14 cellular contexts compared by ENCODE assay signal in the genomic region with DNA sequence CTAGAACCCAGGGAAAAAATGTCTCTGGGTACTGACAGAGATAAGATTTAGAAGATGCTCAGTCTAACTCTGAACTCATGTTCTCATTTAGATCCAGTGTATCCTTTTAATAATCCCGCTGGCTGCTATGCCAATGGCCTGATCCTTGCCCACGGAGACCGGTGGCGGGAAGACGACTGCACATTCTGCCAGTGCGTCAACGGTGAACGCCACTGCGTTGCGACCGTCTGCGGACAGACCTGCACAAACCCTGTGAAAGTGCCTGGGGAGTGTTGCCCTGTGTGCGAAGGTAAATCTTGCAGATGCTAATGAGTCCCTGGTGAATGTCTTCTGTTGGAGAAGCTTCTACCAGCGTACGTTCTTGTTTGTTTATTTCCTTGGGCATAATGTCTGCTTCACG.
A peak's percentile ranks its signal among the peaks of the same experiment; 100 is the strongest.
DNase-seq lines count a peak whose midpoint lies in the region; ATAC-seq and TF ChIP-seq lines count a peak whose summit lies in the region.
"Had no signal": no experiment of that assay in that cellular context is flagged by ENCODE, and none has a peak within 500 bp of the region (broad histone marks: within the 10 kb centered on the region; RNA-seq: fewer than 3 reads in every experiment).

No MANE protein-coding gene starts in this region.

- WGBS in H9 (ENCODE audit: extremely low coverage, insufficient read length, low lambda C conversion rate): no CpG with 5 or more reads among the region's 16 CpGs
- 96% methylated on average over 16 of the region's 16 CpGs for WGBS in esophagus muscularis mucosa
- 94 to 98% methylated on average over 16 of the region's 16 CpGs for WGBS in sigmoid colon, 2 donors

- H2BK15ac ChIP-seq in H9 (ENCODE audit: low read depth, low read length): no peak overlapping the region

- no peak overlapping the region for H3K4me2 ChIP-seq in H9 (ENCODE audit: insufficient read depth, insufficient read length, low read length)

- H4K5ac ChIP-seq in H9 (ENCODE audit: insufficient read length, low read depth, low read length): no peak overlapping the region

- no peak for ATAC-seq in RWPE2 (ENCODE audit: low read depth)
- ATAC-seq in stimulated activated naive B cell treated with anti-CD40 and anti-IgM and Interleukin-4, amounts not matched to agents 10 μg/mL and 1 μg/mL and 100 μg/mL, for 72 hours (replicated peaks): no peak

- H3T11ph ChIP-seq in H9 (ENCODE audit: low read length): no peak overlapping the region

- H3K56ac ChIP-seq in H9 (ENCODE audit: insufficient read length, low read depth, low read length): no peak overlapping the region

- H2BK120ac ChIP-seq in H9 (ENCODE audit: low read depth, low read length, poor library complexity, severe bottlenecking): no peak overlapping the region

- no peak for DNase-seq in H9
- no peak for DNase-seq in RWPE2 (ENCODE audit: low spot score)
- peak; percentile 24 for DNase-seq in esophagus muscularis mucosa (ENCODE audit: extremely low spot score)
- no peak for DNase-seq in sigmoid colon
- DNase-seq in cardiac septum (ENCODE audit: low spot score): no peak
- DNase-seq in SIG-M5 (lab: John Stamatoyannopoulos, UW): no peak
- DNase-seq in NCI-H526 (lab: John Stamatoyannopoulos, UW): no peak
- DNase-seq in stimulated activated naive B cell treated with anti-CD40 and anti-IgM and Interleukin-4, amounts not matched to agents 10 μg/mL and 1 μg/mL and 100 μg/mL, for 72 hours: no peak
- DNase-seq: CD4-positive, alpha-beta memory T cell; NCI-H1417; NCI-H1930; NCI-H510A treated with DMSO at 0.1 percent for 48 hours; SJCRH30 had no signal

- H3K79me1 ChIP-seq in H9 (ENCODE audit: insufficient read depth, low read depth, low read length, poor library complexity, severe bottlenecking): no peaks in the 10 kb centered on the region

- no peak overlapping the region for H3K4ac ChIP-seq in H9 (ENCODE audit: low read depth, low read length)

- peak overlapping the region in 2 of 3 experiments; percentile 22 to 30; a peak in 4 of 7 replicates for H3K27ac Mint-ChIP-seq in H9
- H3K27ac Mint-ChIP-seq in stimulated activated naive B cell treated with anti-CD40 and anti-IgM and Interleukin-4, amounts not matched to agents 10 μg/mL and 1 μg/mL and 100 μg/mL, for 72 hours: no peak overlapping the region
- H3K27ac Mint-ChIP-seq: B cell; CD4-positive, alpha-beta memory T cell had no signal

- no peak overlapping the region for H3K18ac ChIP-seq in H9 (ENCODE audit: insufficient read length, low read depth, low read length)

- no peak overlapping the region for H3K4me3 ChIP-seq in RWPE2 (ENCODE audit: severe bottlenecking)
- no peak overlapping the region for H3K4me3 ChIP-seq in esophagus muscularis mucosa
- no peak overlapping the region for H3K4me3 ChIP-seq in sigmoid colon
- H3K4me3 ChIP-seq: SJCRH30 had no signal

- H4K8ac ChIP-seq in H9 (replicated peaks; ENCODE audit: insufficient read length, low read depth, low read length): no peak overlapping the region

- TF ChIP-seq EP300 in esophagus muscularis mucosa (IDR thresholded peaks at IDR 0.05) (no peak), sigmoid colon (IDR thresholded peaks at IDR 0.05) (no peak)

- no peaks in the 10 kb centered on the region for H3K27me3 Mint-ChIP-seq in H9 (ENCODE audit: low read depth)
- H3K27me3 Mint-ChIP-seq in stimulated activated naive B cell treated with anti-CD40 and anti-IgM and Interleukin-4, amounts not matched to agents 10 μg/mL and 1 μg/mL and 100 μg/mL, for 72 hours: no peaks in the 10 kb centered on the region
- H3K27me3 Mint-ChIP-seq: B cell; CD4-positive, alpha-beta memory T cell had no signal

- H4K20me1 ChIP-seq in H9 (ENCODE audit: control insufficient read depth, insufficient read depth, insufficient read length): no peaks in the 10 kb centered on the region

- H2AK5ac ChIP-seq in H9 (ENCODE audit: insufficient read length, low read length): no peak overlapping the region

- no peak overlapping the region for H3K14ac ChIP-seq in H9 (ENCODE audit: insufficient read depth, low read length)

- no peaks in the 10 kb centered on the region for H3K27me3 ChIP-seq in H9 (ENCODE audit: insufficient read depth, low read length)
- no peaks in the 10 kb centered on the region for H3K27me3 ChIP-seq in RWPE2 (ENCODE audit: insufficient read depth, poor library complexity, severe bottlenecking)
- no peaks in the 10 kb centered on the region for H3K27me3 ChIP-seq in esophagus muscularis mucosa
- H3K27me3 ChIP-seq in sigmoid colon: no peaks in the 10 kb centered on the region
- H3K27me3 ChIP-seq: SJCRH30 had no signal

- no peak overlapping the region for H2BK20ac ChIP-seq in H9 (ENCODE audit: low read depth, low read length, poor library complexity, severe bottlenecking)

- H3K36me3 Mint-ChIP-seq in H9 (ENCODE audit: insufficient read depth in 1 of 3, low read depth in 3 of 3): peaks cover 43 to 89% (median 67%) of the 10 kb centered on the region in 3 experiments
- H3K36me3 Mint-ChIP-seq in stimulated activated naive B cell treated with anti-CD40 and anti-IgM and Interleukin-4, amounts not matched to agents 10 μg/mL and 1 μg/mL and 100 μg/mL, for 72 hours: peaks cover 30 to 64% of the 10 kb centered on the region in 2 donors

- no peak overlapping the region for H2BK5ac ChIP-seq in H9 (ENCODE audit: insufficient read length, low read length)

- H2AFZ ChIP-seq in H9 (ENCODE audit: low read length): no peak overlapping the region

- H3K36me3 ChIP-seq in RWPE2 (ENCODE audit: low read depth) (peaks cover 95% of the 10 kb centered on the region), esophagus muscularis mucosa (peaks cover 11 to 64% (median 49%) of the 10 kb centered on the region in 4 donors), sigmoid colon (peaks cover 4 to 50% (median 12%) of the 10 kb centered on the region in 4 donors)

- no peaks in the 10 kb centered on the region for H3K23me2 ChIP-seq in H9 (ENCODE audit: insufficient read length, low read depth, low read length, poor library complexity, severe bottlenecking)

- intact Hi-C loops in esophagus muscularis mucosa (cut with DNase I) (no loop called here), sigmoid colon (cut with DNase I) (no loop called here), cardiac septum (cut with DNase I) (no loop called here)

- peaks cover 2 to 7% of the 10 kb centered on the region in 2 experiments; a peak in 1 of 4 replicates for H3K4me1 Mint-ChIP-seq in H9
- H3K4me1 Mint-ChIP-seq in stimulated activated naive B cell treated with anti-CD40 and anti-IgM and Interleukin-4, amounts not matched to agents 10 μg/mL and 1 μg/mL and 100 μg/mL, for 72 hours: peaks cover 7 to 32% of the 10 kb centered on the region in 2 donors
- H3K4me1 Mint-ChIP-seq: CD4-positive, alpha-beta memory T cell had no signal

- H3K27ac ChIP-seq in H9 (ENCODE audit: insufficient read length, low read depth, low read length) (no peak overlapping the region), RWPE2 (ENCODE audit: poor library complexity, severe bottlenecking) (peak overlapping the region; percentile 97), esophagus muscularis mucosa (replicated peaks in 1 of 4) (peak overlapping the region in 3 of 4 donors; percentile 61 to 74 (median 67)), sigmoid colon (peak overlapping the region in 3 of 4 donors; percentile 63 to 87 (median 77))
- H3K27ac ChIP-seq: SJCRH30 had no signal

- no peaks in the 10 kb centered on the region for H3K4me1 ChIP-seq in H9 (ENCODE audit: insufficient read depth, low read length)
- H3K4me1 ChIP-seq in RWPE2 (ENCODE audit: insufficient read depth, poor library complexity, severe bottlenecking): peaks cover 55% of the 10 kb centered on the region
- H3K4me1 ChIP-seq in esophagus muscularis mucosa: peaks cover 22 to 56% (median 48%) of the 10 kb centered on the region in 4 donors
- H3K4me1 ChIP-seq in sigmoid colon: peaks cover 0 to 74% (median 58%) of the 10 kb centered on the region in 4 donors

- H3K4me3 Mint-ChIP-seq in H9: no peak overlapping the region
- no peak overlapping the region for H3K4me3 Mint-ChIP-seq in stimulated activated naive B cell treated with anti-CD40 and anti-IgM and Interleukin-4, amounts not matched to agents 10 μg/mL and 1 μg/mL and 100 μg/mL, for 72 hours
- H3K4me3 Mint-ChIP-seq: B cell; CD4-positive, alpha-beta memory T cell had no signal

- TF ChIP-seq POLR2A in esophagus muscularis mucosa (IDR thresholded peaks at IDR 0.05; ENCODE audit: low read depth): no peak
- no peak for TF ChIP-seq POLR2A in sigmoid colon (IDR thresholded peaks at IDR 0.05)

- no peaks in the 10 kb centered on the region for H3K79me2 ChIP-seq in H9 (ENCODE audit: insufficient read depth, low read length)

- H2BK12ac ChIP-seq in H9 (ENCODE audit: insufficient read length, low read depth, low read length): no peak overlapping the region

- H4K91ac ChIP-seq in H9 (ENCODE audit: insufficient read length, low read depth, low read length): no peak overlapping the region

- no peak overlapping the region for H3K9ac ChIP-seq in H9 (ENCODE audit: extremely low read depth, insufficient read length, low read length)

- H3K9me3 ChIP-seq in H9 (ENCODE audit: control insufficient read depth, low read depth, low read length) (peaks cover 4% of the 10 kb centered on the region), RWPE2 (ENCODE audit: severe bottlenecking) (peaks cover 10% of the 10 kb centered on the region), esophagus muscularis mucosa (peaks cover 0 to 13% (median 2%) of the 10 kb centered on the region in 4 donors), sigmoid colon (peaks cover 0 to 5% (median under 1%) of the 10 kb centered on the region in 4 donors)

- no peak overlapping the region for H3K23ac ChIP-seq in H9 (ENCODE audit: insufficient read length, low read depth, low read length)

- TF ChIP-seq CTCF in H9 (conservative IDR thresholded peaks at IDR 0.05) (no peak), RWPE2 (IDR thresholded peaks at IDR 0.05; ENCODE audit: poor library complexity, severe bottlenecking) (no peak), esophagus muscularis mucosa (IDR thresholded peaks at IDR 0.05) (no peak), sigmoid colon (IDR thresholded peaks at IDR 0.05) (no peak)

- peaks cover 8 to 14% of the 10 kb centered on the region in 2 experiments for H3K9me3 Mint-ChIP-seq in H9
- H3K9me3 Mint-ChIP-seq in stimulated activated naive B cell treated with anti-CD40 and anti-IgM and Interleukin-4, amounts not matched to agents 10 μg/mL and 1 μg/mL and 100 μg/mL, for 72 hours: peaks cover 13 to 18% of the 10 kb centered on the region in 2 donors
